ENCODE assay signal across 17 cellular contexts in the genomic region with DNA sequence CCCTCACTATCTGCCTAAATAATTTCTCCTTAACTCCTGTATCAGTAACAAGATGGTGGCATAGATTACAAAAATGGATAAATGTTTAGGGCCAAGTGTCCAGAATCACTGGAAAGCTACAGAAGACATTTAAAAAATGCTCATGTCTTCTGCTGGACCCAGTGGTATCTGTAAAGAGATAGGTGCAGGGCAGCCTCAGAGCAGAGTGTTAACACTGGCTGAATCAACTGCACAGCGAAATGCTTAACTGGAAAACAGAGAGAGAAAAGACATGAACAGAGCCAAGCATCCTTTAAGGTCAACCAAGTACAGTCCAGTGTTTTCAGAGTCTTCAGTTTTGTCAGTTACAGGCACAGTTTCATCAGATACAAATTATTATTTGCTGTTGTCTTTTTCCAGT.
"Had no signal": no experiment of that assay in that cellular context is flagged by ENCODE, and none has a peak within 500 bp of the region (broad histone marks: within the 10 kb centered on the region; RNA-seq: fewer than 3 reads in every experiment).

No MANE protein-coding gene starts in this region.

- H3K9me3 ChIP-seq: esophagus muscularis mucosa, gastrocnemius medialis, heart right ventricle, right atrium auricular region, sigmoid colon, stomach had no signal

- H3K4me3 ChIP-seq: coronary artery, esophagus muscularis mucosa, gastrocnemius medialis, heart right ventricle, right atrium auricular region, sigmoid colon, skin epidermis, stomach had no signal

- H3K27ac Mint-ChIP-seq: naive thymus-derived CD4-positive, alpha-beta T cell; nephron progenitor cell; type B pancreatic cell had no signal

- H3K36me3 Mint-ChIP-seq: naive thymus-derived CD4-positive, alpha-beta T cell; type B pancreatic cell had no signal

- DNase-seq: effector CD4-positive, alpha-beta T cell; gastrocnemius medialis; hypothalamus; kidney glomerular epithelial cell; naive thymus-derived CD4-positive, alpha-beta T cell; sigmoid colon; stimulated activated CD4-positive, alpha-beta T cell treated with anti-CD3 and anti-CD28 coated beads, Interleukin-2, amount 100 ng/mL, for 24 hours; stimulated activated naive CD4-positive, alpha-beta T cell had no signal

- H3K4me3 Mint-ChIP-seq: naive thymus-derived CD4-positive, alpha-beta T cell; nephron progenitor cell; type B pancreatic cell had no signal

- H3K27me3 ChIP-seq: esophagus muscularis mucosa, gastrocnemius medialis, heart right ventricle, right atrium auricular region, sigmoid colon, stomach had no signal

- H3K4me1 ChIP-seq: esophagus muscularis mucosa, gastrocnemius medialis, right atrium auricular region, sigmoid colon, stomach had no signal

- H3K27ac ChIP-seq: coronary artery, epithelial cell of prostate, esophagus muscularis mucosa, gastrocnemius medialis, right atrium auricular region, sigmoid colon, skin epidermis, stomach had no signal

- H3K27me3 Mint-ChIP-seq: type B pancreatic cell had no signal

- H3K9me3 Mint-ChIP-seq: nephron progenitor cell, type B pancreatic cell had no signal

- H3K36me3 ChIP-seq: gastrocnemius medialis, sigmoid colon, stomach had no signal

- H3K4me1 Mint-ChIP-seq: naive thymus-derived CD4-positive, alpha-beta T cell; nephron progenitor cell had no signal
